35 cellular contexts compared by ENCODE assay signal in genomic region chr13:113514844-113515243, GRCh38.
"Had no signal": no experiment of that assay in that cellular context is flagged by ENCODE, and none has a peak within 500 bp of the region (broad histone marks: within the 10 kb centered on the region; RNA-seq: fewer than 3 reads in every experiment).

No MANE protein-coding gene starts in this region.

- H3K27ac ChIP-seq: KMS-11 had no signal

- DNase-seq: Karpas-422, Kasumi-1, KBM-7, KG1, MG63, MM.1S, MV-4-11, NCI-H1048, NCI-H1092, NCI-H1105, NCI-H1105 treated with DMSO at 0.1 percent for 48 hours, NCI-H1417, NCI-H1417 treated with DMSO at 0.1 percent for 48 hours, NCI-H1436, NCI-H1436 treated with DMSO at 0.1 percent for 48 hours, NCI-H146, NCI-H1694, NCI-H1694 treated with DMSO at 0.1 percent for 48 hours, NCI-H187, NCI-H187 treated with DMSO at 0.1 percent for 48 hours, NCI-H1930, NCI-H2029, NCI-H2029 treated with DMSO at 0.1 percent for 48 hours, NCI-H2081, NCI-H2081 treated with DMSO at 0.1 percent for 48 hours, NCI-H2107, NCI-H2171, NCI-H2171 treated with DMSO at 0.1 percent for 48 hours, NCI-H2227 treated with DMSO at 0.1 percent for 48 hours, NCI-H226, NCI-H345, NCI-H446, NCI-H446 treated with DMSO at 0.1 percent for 48 hours, NCI-H510A had no signal

- H3K9ac ChIP-seq: KMS-11 had no signal

- H3K27me3 ChIP-seq: MG63 had no signal

- H3K4me3 ChIP-seq: MG63 had no signal

- H3K9me3 ChIP-seq: MG63 had no signal

- H3K4me2 ChIP-seq: KMS-11 had no signal
